ENCODE assay signal across 30 cellular contexts in genomic region chr6:44143731-44144130, GRCh38. TPM values are rescaled to one million over a fixed set of nuclear protein-coding genes. Genes with fewer than 3 reads are reported as not detected.
"Had no signal": no experiment of that assay in that cellular context is flagged by ENCODE, and none has a peak within 500 bp of the region (broad histone marks: within the 10 kb centered on the region; RNA-seq: fewer than 3 reads in every experiment).

No MANE protein-coding gene starts in this region.

- H3K4me1 ChIP-seq: gastrocnemius medialis, heart left ventricle, left lung, psoas muscle, suprapubic skin, transverse colon, upper lobe of right lung, uterus had no signal

- H3K9me3 ChIP-seq: gastrocnemius medialis, heart left ventricle, left lung, mucosa of descending colon, psoas muscle, suprapubic skin, transverse colon, upper lobe of right lung, uterus had no signal

- H3K27me3 ChIP-seq: gastrocnemius medialis, heart left ventricle, hepatocyte, left lung, suprapubic skin, transverse colon, upper lobe of right lung, uterus had no signal

- H2AFZ ChIP-seq: hepatocyte had no signal

- ATAC-seq: esophagus mucosa; gastrocnemius medialis; heart left ventricle; left cardiac atrium; left lung; mucosa of descending colon; natural killer cell treated with Interleukin-12 subunit alpha and Interleukin-12 subunit beta and Interleukin-15 and Interleukin-18, amount 100 ng/mL, for 72 hours; psoas muscle; right cardiac atrium; stimulated activated naive CD8-positive, alpha-beta T cell treated with anti-CD3 and anti-CD28 coated beads, Interleukin-15, amount 100 ng/mL, for 72 hours; upper lobe of right lung had no signal

- H3K4me2 ChIP-seq: hepatocyte had no signal

- H3K79me2 ChIP-seq: hepatocyte had no signal

- H3K4me3 ChIP-seq: gastrocnemius medialis, heart left ventricle, hepatocyte, left lung, mucosa of descending colon, psoas muscle, skin epidermis, suprapubic skin, transverse colon, upper lobe of right lung, uterus had no signal

- H3K36me3 ChIP-seq: uterus had no signal

- FAIRE-seq: islet of Langerhans had no signal

- H3K27ac ChIP-seq: epithelial cell of prostate, gastrocnemius medialis, heart left ventricle, hepatocyte, left lung, psoas muscle, skin epidermis, suprapubic skin, transverse colon, upper lobe of right lung, uterus had no signal

- DNase-seq: cortex of kidney; foreskin fibroblast; gastrocnemius medialis; heart left ventricle; left cardiac atrium; left lung; mesenchymal stem cell; mucosa of descending colon; naive B cell; psoas muscle; right cardiac atrium; stimulated activated CD4-positive, alpha-beta T cell treated with anti-CD3 and anti-CD28 coated beads, Interleukin-15, amount 100 ng/mL, for 24 hours; stimulated activated CD4-positive, alpha-beta T cell treated with anti-CD3 and anti-CD28 coated beads, Interleukin-2, amount 100 ng/mL, for 48 hours; stimulated activated naive CD4-positive, alpha-beta T cell; stimulated activated naive CD8-positive, alpha-beta T cell treated with anti-CD3 and anti-CD28 coated beads, Interleukin-15, amount 100 ng/mL, for 72 hours; transverse colon; upper lobe of right lung; uterus had no signal

RNA-seq across cellular contexts. Expression of gene CAPN11, which starts 14.9 kb away (rescaled TPM):
- total RNA-seq: kidney epithelial cell; mesothelial cell of epicardium; natural killer cell treated with Interleukin-12 subunit alpha and Interleukin-12 subunit beta and Interleukin-15 and Interleukin-18, amount 100 ng/mL, for 72 hours; neural crest cell; osteocyte; renal cortical epithelial cell had no signal
